ENCODE assay signal across 31 cellular contexts in the genomic region with DNA sequence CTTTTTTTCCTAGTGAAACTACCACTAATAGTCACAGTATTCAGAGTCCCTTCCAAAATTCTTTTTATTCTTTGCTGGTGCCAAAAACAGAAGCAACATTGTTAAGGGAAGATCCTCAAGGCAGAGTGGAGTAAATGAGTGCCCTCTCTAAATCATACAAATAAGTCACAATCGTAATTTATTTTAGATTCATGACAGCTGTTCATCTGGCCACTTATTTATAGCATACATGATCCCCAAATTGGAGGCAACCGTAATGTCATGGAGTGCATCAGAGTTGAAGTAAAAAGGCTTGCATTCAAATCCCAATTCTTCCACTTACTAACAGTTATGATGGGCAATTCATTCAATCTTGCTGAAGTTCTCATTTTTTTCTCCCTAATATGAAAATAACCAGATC.
"Had no signal": no experiment of that assay in that cellular context is flagged by ENCODE, and none has a peak within 500 bp of the region (broad histone marks: within the 10 kb centered on the region; RNA-seq: fewer than 3 reads in every experiment).

No MANE protein-coding gene starts in this region.

- H3K27ac ChIP-seq: adrenal gland, body of pancreas, esophagus muscularis mucosa, WERI-Rb-1 had no signal

- FAIRE-seq: frontal cortex had no signal

- ATAC-seq: activated CD4-positive, CD25-positive, alpha-beta regulatory T cell treated with anti-CD3 and anti-CD28 coated beads, Interleukin-2, amount 50 U/mL, for 24 hours; activated CD8-positive, alpha-beta T cell treated with anti-CD3 and anti-CD28 coated beads for 36 hours; activated naive CD8-positive, alpha-beta T cell treated with anti-CD3 and anti-CD28 coated beads, Interleukin-2, amount 50 U/mL, for 24 hours; activated T-cell treated with anti-CD3 and anti-CD28 coated beads, Interleukin-2, amount 50 U/mL, for 4 hours; activated T-helper 17 cell treated with anti-CD3 and anti-CD28 coated beads, Interleukin-2, amount 50 U/mL, for 72 hours; body of pancreas; effector memory CD8-positive, alpha-beta T cell; T-helper 17 cell had no signal

- H3K27me3 ChIP-seq: adrenal gland, body of pancreas, esophagus muscularis mucosa had no signal

- DNase-seq: activated B cell treated with CpG ODN at 0.5 μM for 24 hours; activated CD4-positive, alpha-beta T cell treated with anti-CD3 and anti-CD28 coated beads for 48 hours; activated CD4-positive, alpha-beta T cell treated with anti-CD3 and anti-CD28 coated beads, Interleukin-2, amount 50 U/mL, for 1 hour; activated CD4-positive, alpha-beta T cell treated with anti-CD3 and anti-CD28 coated beads, Interleukin-2, amount 50 U/mL, for 48 hours; activated CD8-positive, alpha-beta memory T cell treated with anti-CD3 and anti-CD28 coated beads for 24 hours; activated CD8-positive, alpha-beta T cell treated with anti-CD3 and anti-CD28 coated beads for 36 hours; activated effector memory CD4-positive, alpha-beta T cell treated with Interleukin-2 at 50 U/mL for 16 hours; activated gamma-delta T cell treated with Interleukin-2 at 50 U/mL for 16 hours; activated naive CD4-positive, alpha-beta T cell treated with anti-CD3 and anti-CD28 coated beads, Interleukin-2, amount 50 U/mL, for 16 hours; activated naive CD4-positive, alpha-beta T cell treated with Interleukin-2 at 50 U/mL for 16 hours; activated naive CD8-positive, alpha-beta T cell treated with anti-CD3 and anti-CD28 coated beads for 36 hours; activated naive CD8-positive, alpha-beta T cell treated with anti-CD3 and anti-CD28 coated beads, Interleukin-2, amount 50 U/mL, for 24 hours; activated T-cell treated with anti-CD3 and anti-CD28 coated beads, Interleukin-2, amount 50 U/mL, for 4 hours; adrenal gland; amygdala; aorta; body of pancreas; caudate nucleus; cortex of kidney; dermis blood vessel endothelial cell; effector CD4-positive, alpha-beta T cell; effector memory CD8-positive, alpha-beta T cell; head of caudate nucleus; T-helper 1 cell; T-helper 17 cell; T1000; WERI-Rb-1 had no signal

- H3K36me3 ChIP-seq: adrenal gland had no signal

- H3K9me3 ChIP-seq: adrenal gland, body of pancreas, esophagus muscularis mucosa had no signal

- H3K4me3 ChIP-seq: adrenal gland, body of pancreas, esophagus muscularis mucosa had no signal

- H3K4me1 ChIP-seq: adrenal gland, body of pancreas had no signal
